In genomic region chr6:32444433-32444832, GRCh38 we compare ENCODE assay signal across 21 cellular contexts. TPM values are rescaled to one million over a fixed set of nuclear protein-coding genes. Genes with fewer than 3 reads are reported as not detected.
DNase-seq lines count a peak whose midpoint lies in the region; ATAC-seq, FAIRE-seq and TF ChIP-seq lines count a peak whose summit lies in the region.
"Had no signal": no experiment of that assay in that cellular context is flagged by ENCODE, and none has a peak within 500 bp of the region (broad histone marks: within the 10 kb centered on the region; RNA-seq: fewer than 3 reads in every experiment).

No MANE protein-coding gene starts in this region.

- ATAC-seq in stimulated activated naive B cell treated with anti-CD40 and anti-IgM and Interleukin-4, amounts not matched to agents 10 μg/mL and 1 μg/mL and 100 μg/mL, for 72 hours (replicated peaks) = no peak
- no peak for ATAC-seq in HG03457 (IDR thresholded peaks at IDR 0.05; ENCODE audit: unreplicated experiment)
- ATAC-seq: CD8-positive, alpha-beta T cell had no signal

- H3K27ac ChIP-seq in breast epithelium = no peak overlapping the region
- H3K27ac ChIP-seq: BLaER1 treated with 17β-estradiol and CSF1 and Interleukin-3, amounts not matched to agents 10 nM and 100 nM; HL-60 had no signal

- intact Hi-C loops in dendritic cell treated with granulocyte-macrophage colony-stimulating factor and Interleukin-4, amounts not matched to agents 40 ng/mL and 50 ng/mL, for 4 days (cut with micrococcal nuclease) = no loop called here
- intact Hi-C loops in breast epithelium (cut with DNase I; ENCODE audit: low total_unique reads) = no loop called here

- no peak overlapping the region for H3K4me3 ChIP-seq in breast epithelium
- H3K4me3 ChIP-seq: BLaER1 treated with 17β-estradiol and CSF1 and Interleukin-3, amounts not matched to agents 10 nM and 100 nM had no signal

- peak overlapping the region; percentile 60 to 96 (median 91) for H3K27ac Mint-ChIP-seq in IgD-negative memory B cell
- peak overlapping the region; percentile 99 for H3K27ac Mint-ChIP-seq in dendritic cell treated with granulocyte-macrophage colony-stimulating factor and Interleukin-4, amounts not matched to agents 40 ng/mL and 50 ng/mL, for 4 days
- peak overlapping the region; percentile 15 for H3K27ac Mint-ChIP-seq in stimulated activated naive B cell treated with anti-CD40 and anti-IgM and Interleukin-4, amounts not matched to agents 10 μg/mL and 1 μg/mL and 100 μg/mL, for 72 hours
- H3K27ac Mint-ChIP-seq in mesothelial cell of epicardium = no peak overlapping the region
- H3K27ac Mint-ChIP-seq: CD8-positive, alpha-beta T cell; H9 had no signal

- H3K27me3 ChIP-seq in breast epithelium = no peaks in the 10 kb centered on the region
- H3K27me3 ChIP-seq: BLaER1 treated with 17β-estradiol and CSF1 and Interleukin-3, amounts not matched to agents 10 nM and 100 nM had no signal

- TF ChIP-seq CTCF in mesothelial cell of epicardium (IDR thresholded peaks at IDR 0.05; ENCODE audit: unreplicated experiment) (no peak), breast epithelium (IDR thresholded peaks at IDR 0.05) (no peak)

- H3K4me1 ChIP-seq in breast epithelium = no peaks in the 10 kb centered on the region

- FAIRE-seq in GM12891 (lab: Jason Lieb, UNC) = no peak
- FAIRE-seq: H1 had no signal

- H3K9me3 Mint-ChIP-seq in IgD-negative memory B cell (peaks cover 0 to 3% (median 2%) of the 10 kb centered on the region in 3 donors), mesothelial cell of epicardium (no peaks in the 10 kb centered on the region)
- H3K9me3 Mint-ChIP-seq in dendritic cell treated with granulocyte-macrophage colony-stimulating factor and Interleukin-4, amounts not matched to agents 40 ng/mL and 50 ng/mL, for 4 days = peaks cover 5% of the 10 kb centered on the region
- peaks cover 2 to 9% of the 10 kb centered on the region in 2 donors for H3K9me3 Mint-ChIP-seq in stimulated activated naive B cell treated with anti-CD40 and anti-IgM and Interleukin-4, amounts not matched to agents 10 μg/mL and 1 μg/mL and 100 μg/mL, for 72 hours
- H3K9me3 Mint-ChIP-seq: CD8-positive, alpha-beta T cell had no signal

- peak; percentile 72; the same call in 1 of the 2 replicates for TF ChIP-seq POLR2A in GM12891 (IDR thresholded peaks at IDR 0.05; ENCODE audit: low read depth, low read length)
- no peak for TF ChIP-seq POLR2A in breast epithelium (IDR thresholded peaks at IDR 0.05)

- no peaks in the 10 kb centered on the region for H3K36me3 ChIP-seq in breast epithelium

- H3K27me3 Mint-ChIP-seq in IgD-negative memory B cell (no peaks in the 10 kb centered on the region), mesothelial cell of epicardium (ENCODE audit: low read depth) (peaks cover 26% of the 10 kb centered on the region)
- H3K27me3 Mint-ChIP-seq in dendritic cell treated with granulocyte-macrophage colony-stimulating factor and Interleukin-4, amounts not matched to agents 40 ng/mL and 50 ng/mL, for 4 days = peaks cover 2% of the 10 kb centered on the region
- H3K27me3 Mint-ChIP-seq in stimulated activated naive B cell treated with anti-CD40 and anti-IgM and Interleukin-4, amounts not matched to agents 10 μg/mL and 1 μg/mL and 100 μg/mL, for 72 hours = no peaks in the 10 kb centered on the region

- DNase-seq in GM12891 (ENCODE audit: insufficient read length, low spot score) (no peak), mesothelial cell of epicardium (ENCODE audit: low spot score in 2 of 2, unreplicated experiment in 2 of 2) (no peak), breast epithelium (ENCODE audit: low spot score in 2 of 2) (no peak)
- no peak for DNase-seq in stimulated activated naive B cell treated with anti-CD40 and anti-IgM and Interleukin-4, amounts not matched to agents 10 μg/mL and 1 μg/mL and 100 μg/mL, for 72 hours
- DNase-seq: 8988T; Calu3; CD8-positive, alpha-beta T cell; DMS79 treated with DMSO at 0.1 percent for 48 hours; GF-D8; H9; IMR-90; KBM-7 had no signal

- H3K4me3 Mint-ChIP-seq in IgD-negative memory B cell = peak overlapping the region; percentile 84 to 100 (median 98)
- peak overlapping the region; percentile 88 for H3K4me3 Mint-ChIP-seq in dendritic cell treated with granulocyte-macrophage colony-stimulating factor and Interleukin-4, amounts not matched to agents 40 ng/mL and 50 ng/mL, for 4 days
- peak overlapping the region; percentile 1 to 51 for H3K4me3 Mint-ChIP-seq in stimulated activated naive B cell treated with anti-CD40 and anti-IgM and Interleukin-4, amounts not matched to agents 10 μg/mL and 1 μg/mL and 100 μg/mL, for 72 hours
- no peak overlapping the region for H3K4me3 Mint-ChIP-seq in mesothelial cell of epicardium
- H3K4me3 Mint-ChIP-seq: CD8-positive, alpha-beta T cell; H9 had no signal

- no peaks in the 10 kb centered on the region for H3K9me3 ChIP-seq in breast epithelium

- H3K36me3 Mint-ChIP-seq in IgD-negative memory B cell = peaks cover 37% of the 10 kb centered on the region
- peaks cover 63% of the 10 kb centered on the region for H3K36me3 Mint-ChIP-seq in dendritic cell treated with granulocyte-macrophage colony-stimulating factor and Interleukin-4, amounts not matched to agents 40 ng/mL and 50 ng/mL, for 4 days (ENCODE audit: low read depth)
- peaks cover 58 to 61% of the 10 kb centered on the region in 2 donors for H3K36me3 Mint-ChIP-seq in stimulated activated naive B cell treated with anti-CD40 and anti-IgM and Interleukin-4, amounts not matched to agents 10 μg/mL and 1 μg/mL and 100 μg/mL, for 72 hours
- no peaks in the 10 kb centered on the region for H3K36me3 Mint-ChIP-seq in mesothelial cell of epicardium
- H3K36me3 Mint-ChIP-seq: CD8-positive, alpha-beta T cell had no signal

- H3K4me1 Mint-ChIP-seq in IgD-negative memory B cell (peaks cover 30 to 42% (median 35%) of the 10 kb centered on the region in 3 donors), mesothelial cell of epicardium (no peaks in the 10 kb centered on the region)
- peaks cover 49% of the 10 kb centered on the region for H3K4me1 Mint-ChIP-seq in dendritic cell treated with granulocyte-macrophage colony-stimulating factor and Interleukin-4, amounts not matched to agents 40 ng/mL and 50 ng/mL, for 4 days (ENCODE audit: low read depth)
- peaks cover 40 to 60% of the 10 kb centered on the region in 2 donors for H3K4me1 Mint-ChIP-seq in stimulated activated naive B cell treated with anti-CD40 and anti-IgM and Interleukin-4, amounts not matched to agents 10 μg/mL and 1 μg/mL and 100 μg/mL, for 72 hours

TF ChIP-seq in GM12891, 5 proteins besides CTCF, POLR2A, EP300 and RAD21:
- TF ChIP-seq TAF1 (IDR thresholded peaks at IDR 0.05; ENCODE audit: low read depth, low read length) (no peak), POLR2AphosphoS5 (IDR thresholded peaks at IDR 0.05; ENCODE audit: low read depth, low read length) (peak; percentile 69; the same call in 1 of the 2 replicates)

RNA-seq across cellular contexts. Expression of gene HLA-DRA, which starts 4.7 kb away (rescaled TPM):
- polyA plus RNA-seq in GM12891 (2012; ENCODE audit: low read depth, missing spikeins) = 4,672 TPM
- 8,827 TPM for polyA plus RNA-seq in IgD-negative memory B cell
- not detected in 3 replicates for total RNA-seq in mesothelial cell of epicardium
- 100 to 1,000 TPM; 237 to 259 (median 238) TPM for total RNA-seq in breast epithelium
- total RNA-seq: A673, IMR-90 had no signal
- polyA plus RNA-seq: AG04450, IMR-90 had no signal

RNA-seq across cellular contexts. Expression of gene BTNL2, which starts 37.5 kb away (rescaled TPM):
- polyA plus RNA-seq in GM12891 (2012; ENCODE audit: low read depth, missing spikeins) = not detected
- not detected for polyA plus RNA-seq in IgD-negative memory B cell
- total RNA-seq in mesothelial cell of epicardium (not detected in 3 replicates), breast epithelium (not detected)
- total RNA-seq: A673; Calu3; CD8-positive, alpha-beta T cell; H1; H9; HT1080; IMR-90 had no signal
- polyA plus RNA-seq: AG04450, H1, IMR-90 had no signal

Comparison
In these comparisons a context has a peak if more than half of its experiments do, and no peak if none do; other contexts are left out.
1. RNA of gene HLA-DRA, which starts 4.7 kb away (total RNA-seq): 237 to 259 TPM in breast epithelium; not detected in mesothelial cell of epicardium; every median in the first group is over 100 times any median in the second.